Comparison of ENCODE assay signal across 1 cellular context in the genomic region with DNA sequence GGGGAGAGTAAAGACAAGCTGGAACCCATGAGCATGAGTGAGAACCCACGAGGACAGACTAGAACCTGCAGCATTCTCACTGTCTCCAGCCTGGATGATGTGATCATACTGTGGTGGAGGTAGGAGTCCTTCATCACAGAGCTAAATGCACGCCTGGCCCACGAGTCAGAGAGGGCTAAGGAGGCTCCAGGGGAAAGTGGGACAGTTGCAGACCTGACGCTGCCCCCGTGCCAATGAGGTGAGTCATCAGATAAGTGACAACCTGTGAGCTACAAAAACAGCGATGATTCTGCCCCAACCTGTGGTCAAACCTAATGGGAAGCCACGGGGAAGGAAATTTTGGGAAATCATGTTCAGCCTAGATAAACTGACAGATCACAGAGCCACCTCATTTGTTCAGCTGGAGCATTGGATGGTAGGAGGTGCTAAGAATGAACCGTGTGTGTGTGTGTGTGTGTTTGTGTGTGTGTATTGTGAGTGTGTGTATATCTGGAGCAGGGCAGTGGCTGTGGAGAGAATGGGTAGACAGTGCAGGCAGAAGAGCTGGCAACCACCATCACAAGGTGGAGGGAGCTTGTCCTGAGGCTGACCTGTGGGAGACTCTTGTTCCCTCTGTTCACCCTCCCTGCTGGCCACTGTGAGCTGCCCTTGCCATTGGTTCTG.
TF ChIP-seq lines count a peak whose summit lies in the region.

No MANE protein-coding gene starts in this region.

TF ChIP-seq in HEK293T, 16 proteins besides CTCF, POLR2A, EP300 and RAD21:
- TF ChIP-seq SUZ12 (IDR thresholded peaks at IDR 0.05) (no peak), LEF1 (IDR thresholded peaks at IDR 0.05; ENCODE audit: borderline replicate concordance) (no peak), ELF4 (IDR thresholded peaks at IDR 0.05) (no peak), HDGF (IDR thresholded peaks at IDR 0.05; ENCODE audit: borderline replicate concordance) (no peak), TARDBP (IDR thresholded peaks at IDR 0.05) (no peak), ZNF384 (IDR thresholded peaks at IDR 0.05) (no peak), NFRKB (IDR thresholded peaks at IDR 0.05) (no peak), FOXA1 (IDR thresholded peaks at IDR 0.05) (no peak), FOXK2 (IDR thresholded peaks at IDR 0.05) (no peak), CTBP1 (IDR thresholded peaks at IDR 0.05; ENCODE audit: borderline replicate concordance) (no peak), BHLHE40 (IDR thresholded peaks at IDR 0.05; ENCODE audit: borderline replicate concordance) (no peak), SP1 (IDR thresholded peaks at IDR 0.05) (no peak), FOXM1 (IDR thresholded peaks at IDR 0.05; ENCODE audit: borderline replicate concordance) (no peak), ARNT (IDR thresholded peaks at IDR 0.05) (no peak)
TF ChIP-seq in HEK293T: peak in this region for 0.
